ENCODE assay signal across 2 cellular contexts in genomic region chr18:57583297-57583835, GRCh38.
TF ChIP-seq lines count a peak whose summit lies in the region.

No MANE protein-coding gene starts in this region.

TF ChIP-seq in IMR-90, 13 proteins besides CTCF, POLR2A, EP300 and RAD21:
- TF ChIP-seq RCOR1 (IDR thresholded peaks at IDR 0.05; ENCODE audit: insufficient replicate concordance, low read length) (no peak), CHD1 (IDR thresholded peaks at IDR 0.05; ENCODE audit: low read depth, low read length) (no peak), MAFK (IDR thresholded peaks at IDR 0.05; ENCODE audit: low read depth, low read length) (no peak), NFE2L2 (IDR thresholded peaks at IDR 0.05; ENCODE audit: low read depth, low read length) (no peak), RFX5 (IDR thresholded peaks at IDR 0.05; ENCODE audit: low read depth, low read length) (no peak), BHLHE40 (IDR thresholded peaks at IDR 0.05; ENCODE audit: low read depth, low read length) (no peak), SMC3 (IDR thresholded peaks at IDR 0.05; ENCODE audit: low read depth, low read length) (no peak)
- TF ChIP-seq, protein P1, sequence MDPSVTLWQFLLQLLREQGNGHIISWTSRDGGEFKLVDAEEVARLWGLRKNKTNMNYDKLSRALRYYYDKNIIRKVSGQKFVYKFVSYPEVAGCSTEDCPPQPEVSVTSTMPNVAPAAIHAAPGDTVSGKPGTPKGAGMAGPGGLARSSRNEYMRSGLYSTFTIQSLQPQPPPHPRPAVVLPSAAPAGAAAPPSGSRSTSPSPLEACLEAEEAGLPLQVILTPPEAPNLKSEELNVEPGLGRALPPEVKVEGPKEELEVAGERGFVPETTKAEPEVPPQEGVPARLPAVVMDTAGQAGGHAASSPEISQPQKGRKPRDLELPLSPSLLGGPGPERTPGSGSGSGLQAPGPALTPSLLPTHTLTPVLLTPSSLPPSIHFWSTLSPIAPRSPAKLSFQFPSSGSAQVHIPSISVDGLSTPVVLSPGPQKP (IDR thresholded peaks at IDR 0.05; ENCODE audit: borderline replicate concordance, low read depth, low read length) = no peak
- TF ChIP-seq, protein P2, sequence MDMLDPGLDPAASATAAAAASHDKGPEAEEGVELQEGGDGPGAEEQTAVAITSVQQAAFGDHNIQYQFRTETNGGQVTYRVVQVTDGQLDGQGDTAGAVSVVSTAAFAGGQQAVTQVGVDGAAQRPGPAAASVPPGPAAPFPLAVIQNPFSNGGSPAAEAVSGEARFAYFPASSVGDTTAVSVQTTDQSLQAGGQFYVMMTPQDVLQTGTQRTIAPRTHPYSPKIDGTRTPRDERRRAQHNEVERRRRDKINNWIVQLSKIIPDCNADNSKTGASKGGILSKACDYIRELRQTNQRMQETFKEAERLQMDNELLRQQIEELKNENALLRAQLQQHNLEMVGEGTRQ (IDR thresholded peaks at IDR 0.05; ENCODE audit: low read depth, low read length) = no peak

TF ChIP-seq in K562, 482 proteins besides CTCF, POLR2A, EP300 and RAD21 (continues in another document):
- TF ChIP-seq CXXC5 (CRISPR knock-in tag; IDR thresholded peaks at IDR 0.05) (peak; percentile 77), NCOA1 (IDR thresholded peaks at IDR 0.05; ENCODE audit: low read depth) (peak; percentile 58; the same call in 1 of the 2 replicates), NUFIP1 (IDR thresholded peaks at IDR 0.05; ENCODE audit: partially characterized antibody) (peak; percentile 70), ZBTB2 (IDR thresholded peaks at IDR 0.05) (peak; percentile 35; the same call in 1 of the 2 replicates), FOSL1 (tag; conservative IDR thresholded peaks at IDR 0.05) (peak; percentile 37; the same call in 1 of the 2 replicates), MYC (IDR thresholded peaks at IDR 0.05; ENCODE audit: low read depth, low read length) (peak; percentile 85), MYC (CRISPR knock-in tag; IDR thresholded peaks at IDR 0.05; ENCODE audit: borderline replicate concordance, low read depth) (no peak), UBTF (IDR thresholded peaks at IDR 0.05; ENCODE audit: borderline replicate concordance in 1 of 2, low read depth in 2 of 2, low read length in 2 of 2) (no peak), LCOR (CRISPR knock-in tag; IDR thresholded peaks at IDR 0.05) (0 out of 2 replicates have a peak, but pooled peaks have one; percentile 51), TBL1XR1 (IDR thresholded peaks at IDR 0.05; ENCODE audit: low read length in 2 of 2) (peak; percentile 76 to 82; a peak in 3 of 4 replicates), MCM7 (IDR thresholded peaks at IDR 0.05) (no peak), HDAC1 (IDR thresholded peaks at IDR 0.05) (peak in 1 of 2 experiments; percentile 79; a peak in 2 of 4 replicates), ZNF395 (CRISPR knock-in tag; IDR thresholded peaks at IDR 0.05) (peak; percentile 92), FOXK2 (conservative IDR thresholded peaks at IDR 0.05 in 1 of 2, IDR thresholded peaks at IDR 0.05 in 1 of 2; ENCODE audit: low read depth in 2 of 2) (0 out of 4 replicates have a peak, but pooled peaks of 1 of the 2 experiments have one; percentile 25), GATAD2A (IDR thresholded peaks at IDR 0.05) (peak; percentile 80; the same call in 1 of the 2 replicates), NFIX (CRISPR knock-in tag; IDR thresholded peaks at IDR 0.05; ENCODE audit: low read depth) (no peak), RAD51 (IDR thresholded peaks at IDR 0.05; ENCODE audit: borderline replicate concordance, low read depth) (no peak), FOXM1 (IDR thresholded peaks at IDR 0.05; ENCODE audit: low read depth) (peak; percentile 83), FOXM1 (CRISPR knock-in tag; IDR thresholded peaks at IDR 0.05; ENCODE audit: low read depth) (no peak), PRPF4 (IDR thresholded peaks at IDR 0.05; ENCODE audit: insufficient read depth, low read depth, low read length, poor library complexity, severe bottlenecking) (no peak), POLR2AphosphoS2 (IDR thresholded peaks at IDR 0.05; ENCODE audit: low read length) (no peak), CSDE1 (IDR thresholded peaks at IDR 0.05) (no peak), PML (IDR thresholded peaks at IDR 0.05; ENCODE audit: low read length) (peak; percentile 91), MTA2 (IDR thresholded peaks at IDR 0.05; ENCODE audit: low read depth) (peak; percentile 94), HMGN3 (IDR thresholded peaks at IDR 0.05; ENCODE audit: borderline replicate concordance, extremely low read depth, insufficient read length, low read depth, low read length) (peak; percentile 28), KLF16 (IDR thresholded peaks at IDR 0.05) (peak; percentile 91), MEIS2 (IDR thresholded peaks at IDR 0.05; ENCODE audit: partially characterized antibody) (no peak), PHF8 (IDR thresholded peaks at IDR 0.05; ENCODE audit: borderline replicate concordance, low read length) (peak; percentile 20; the same call in 1 of the 2 replicates), ARID3A (IDR thresholded peaks at IDR 0.05; ENCODE audit: borderline replicate concordance, low read depth, low read length) (0 out of 2 replicates have a peak, but pooled peaks have one; percentile 42), NFXL1 (CRISPR knock-in tag; IDR thresholded peaks at IDR 0.05) (no peak), CEBPB (tag; IDR thresholded peaks at IDR 0.05) (no peak), SMAD4 (CRISPR knock-in tag; conservative IDR thresholded peaks at IDR 0.05) (peak; percentile 68; the same call in 1 of the 2 replicates), MXD1 (CRISPR knock-in tag; IDR thresholded peaks at IDR 0.05; ENCODE audit: borderline replicate concordance, poor library complexity, severe bottlenecking) (no peak), PHB2 (IDR thresholded peaks at IDR 0.05; ENCODE audit: low read depth) (peak; percentile 75; the same call in 1 of the 2 replicates), SP2 (IDR thresholded peaks at IDR 0.05; ENCODE audit: extremely low read depth, low read depth, low read length, poor library complexity, severe bottlenecking) (no peak), RFX5 (IDR thresholded peaks at IDR 0.05; ENCODE audit: low read depth, low read length) (no peak), DPF2 (IDR thresholded peaks at IDR 0.05) (peak; percentile 96), ATF7 (IDR thresholded peaks at IDR 0.05) (peak; percentile 58; the same call in 1 of the 2 replicates), POLR2AphosphoS5 (IDR thresholded peaks at IDR 0.05; ENCODE audit: control insufficient read depth, insufficient read depth, low read depth, low read length) (peak; percentile 90), TARDBP (IDR thresholded peaks at IDR 0.05) (peak; percentile 64; the same call in 1 of the 2 replicates), JUND (IDR thresholded peaks at IDR 0.05; ENCODE audit: borderline replicate concordance, low read depth, low read length) (peak; percentile 68; the same call in 1 of the 2 replicates), JUND (tag; IDR thresholded peaks at IDR 0.05; ENCODE audit: borderline replicate concordance, low read depth, low read length) (no peak; the same call in 1 of the 3 replicates), CTBP1 (IDR thresholded peaks at IDR 0.05; ENCODE audit: borderline replicate concordance) (peak; percentile 71), MTA3 (IDR thresholded peaks at IDR 0.05; ENCODE audit: borderline replicate concordance) (peak; percentile 62), RBM17 (IDR thresholded peaks at IDR 0.05; ENCODE audit: borderline replicate concordance, low read depth, low read length) (no peak), TAL1 (IDR thresholded peaks at IDR 0.05) (peak; percentile 97), ZNF551 (CRISPR knock-in tag; IDR thresholded peaks at IDR 0.05) (no peak), ZBTB8A (IDR thresholded peaks at IDR 0.05; ENCODE audit: partially characterized antibody) (no peak)
- TF ChIP-seq, protein P3, sequence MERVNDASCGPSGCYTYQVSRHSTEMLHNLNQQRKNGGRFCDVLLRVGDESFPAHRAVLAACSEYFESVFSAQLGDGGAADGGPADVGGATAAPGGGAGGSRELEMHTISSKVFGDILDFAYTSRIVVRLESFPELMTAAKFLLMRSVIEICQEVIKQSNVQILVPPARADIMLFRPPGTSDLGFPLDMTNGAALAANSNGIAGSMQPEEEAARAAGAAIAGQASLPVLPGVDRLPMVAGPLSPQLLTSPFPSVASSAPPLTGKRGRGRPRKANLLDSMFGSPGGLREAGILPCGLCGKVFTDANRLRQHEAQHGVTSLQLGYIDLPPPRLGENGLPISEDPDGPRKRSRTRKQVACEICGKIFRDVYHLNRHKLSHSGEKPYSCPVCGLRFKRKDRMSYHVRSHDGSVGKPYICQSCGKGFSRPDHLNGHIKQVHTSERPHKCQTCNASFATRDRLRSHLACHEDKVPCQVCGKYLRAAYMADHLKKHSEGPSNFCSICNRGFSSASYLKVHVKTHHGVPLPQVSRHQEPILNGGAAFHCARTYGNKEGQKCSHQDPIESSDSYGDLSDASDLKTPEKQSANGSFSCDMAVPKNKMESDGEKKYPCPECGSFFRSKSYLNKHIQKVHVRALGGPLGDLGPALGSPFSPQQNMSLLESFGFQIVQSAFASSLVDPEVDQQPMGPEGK (CRISPR knock-in tag; IDR thresholded peaks at IDR 0.05; ENCODE audit: borderline replicate concordance) = no peak
- TF ChIP-seq, protein P4, sequence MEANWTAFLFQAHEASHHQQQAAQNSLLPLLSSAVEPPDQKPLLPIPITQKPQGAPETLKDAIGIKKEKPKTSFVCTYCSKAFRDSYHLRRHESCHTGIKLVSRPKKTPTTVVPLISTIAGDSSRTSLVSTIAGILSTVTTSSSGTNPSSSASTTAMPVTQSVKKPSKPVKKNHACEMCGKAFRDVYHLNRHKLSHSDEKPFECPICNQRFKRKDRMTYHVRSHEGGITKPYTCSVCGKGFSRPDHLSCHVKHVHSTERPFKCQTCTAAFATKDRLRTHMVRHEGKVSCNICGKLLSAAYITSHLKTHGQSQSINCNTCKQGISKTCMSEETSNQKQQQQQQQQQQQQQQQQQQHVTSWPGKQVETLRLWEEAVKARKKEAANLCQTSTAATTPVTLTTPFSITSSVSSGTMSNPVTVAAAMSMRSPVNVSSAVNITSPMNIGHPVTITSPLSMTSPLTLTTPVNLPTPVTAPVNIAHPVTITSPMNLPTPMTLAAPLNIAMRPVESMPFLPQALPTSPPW (CRISPR knock-in tag; IDR thresholded peaks at IDR 0.05) = no peak; the same call in 1 of the 2 replicates
- TF ChIP-seq, protein P5, sequence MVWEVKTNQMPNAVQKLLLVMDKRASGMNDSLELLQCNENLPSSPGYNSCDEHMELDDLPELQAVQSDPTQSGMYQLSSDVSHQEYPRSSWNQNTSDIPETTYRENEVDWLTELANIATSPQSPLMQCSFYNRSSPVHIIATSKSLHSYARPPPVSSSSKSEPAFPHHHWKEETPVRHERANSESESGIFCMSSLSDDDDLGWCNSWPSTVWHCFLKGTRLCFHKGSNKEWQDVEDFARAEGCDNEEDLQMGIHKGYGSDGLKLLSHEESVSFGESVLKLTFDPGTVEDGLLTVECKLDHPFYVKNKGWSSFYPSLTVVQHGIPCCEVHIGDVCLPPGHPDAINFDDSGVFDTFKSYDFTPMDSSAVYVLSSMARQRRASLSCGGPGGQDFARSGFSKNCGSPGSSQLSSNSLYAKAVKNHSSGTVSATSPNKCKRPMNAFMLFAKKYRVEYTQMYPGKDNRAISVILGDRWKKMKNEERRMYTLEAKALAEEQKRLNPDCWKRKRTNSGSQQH (CRISPR knock-in tag; IDR thresholded peaks at IDR 0.05) = no peak
